Comparison of ENCODE assay signal across 26 cellular contexts in the genomic region with DNA sequence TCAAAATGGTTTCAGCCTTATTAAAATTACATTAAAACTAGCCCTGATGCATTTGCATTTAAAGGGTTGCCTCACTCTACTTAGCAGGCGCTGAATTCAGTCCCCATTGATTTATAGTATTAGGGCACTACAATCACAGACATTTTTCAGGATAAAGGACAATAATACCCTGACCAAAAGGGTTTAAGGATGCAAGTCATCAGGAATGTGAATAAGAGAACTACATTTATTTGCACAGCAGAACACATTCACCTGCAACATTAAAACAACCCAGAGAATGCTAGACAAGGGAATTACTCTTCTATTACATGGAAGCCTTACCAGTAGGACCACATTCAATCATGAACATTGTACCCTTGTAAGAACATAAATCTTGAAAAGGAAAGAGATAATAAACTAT.
"Had no signal": no experiment of that assay in that cellular context is flagged by ENCODE, and none has a peak within 500 bp of the region (broad histone marks: within the 10 kb centered on the region; RNA-seq: fewer than 3 reads in every experiment).

No MANE protein-coding gene starts in this region.

- H3K9me3 ChIP-seq: Peyer's patch had no signal

- H3K36me3 Mint-ChIP-seq: activated naive CD8-positive, alpha-beta T cell; T-cell had no signal

- H3K4me3 ChIP-seq: cardiac muscle cell, Peyer's patch, SK-N-MC had no signal

- H3K4me3 Mint-ChIP-seq: activated B cell treated with CpG ODN at 0.5 μM for 24 hours; activated CD4-positive, alpha-beta T cell treated with anti-CD3 and anti-CD28 coated beads, Interleukin-2, amount 10 ng/mL, durations not matched to agents 24 days and 14 days; activated naive CD4-positive, alpha-beta T cell treated with anti-CD3 and anti-CD28 coated beads for 36 hours; activated naive CD8-positive, alpha-beta T cell; activated T-helper 17 cell treated with anti-CD3 and anti-CD28 coated beads, Interleukin-2, amount 50 U/mL, for 72 hours; T-cell had no signal

- H3K27ac Mint-ChIP-seq: activated B cell treated with CpG ODN at 0.5 μM for 24 hours; activated CD4-positive, alpha-beta T cell treated with anti-CD3 and anti-CD28 coated beads, Interleukin-2, amount 10 ng/mL, durations not matched to agents 24 days and 14 days; activated naive CD4-positive, alpha-beta T cell treated with anti-CD3 and anti-CD28 coated beads for 36 hours; activated naive CD8-positive, alpha-beta T cell; activated T-helper 17 cell treated with anti-CD3 and anti-CD28 coated beads, Interleukin-2, amount 50 U/mL, for 72 hours; T-cell had no signal

- DNase-seq: activated B cell treated with CpG ODN at 0.5 μM for 24 hours; activated CD4-positive, alpha-beta T cell treated with anti-CD3 and anti-CD28 coated beads for 1 hour; activated CD4-positive, alpha-beta T cell treated with anti-CD3 and anti-CD28 coated beads, Interleukin-2, amount 10 ng/mL, durations not matched to agents 24 days and 14 days; activated CD4-positive, alpha-beta T cell treated with anti-CD3 and anti-CD28 coated beads, Interleukin-2, amount 50 U/mL, for 48 hours; activated CD8-positive, alpha-beta memory T cell treated with anti-CD3 and anti-CD28 coated beads for 24 hours; activated gamma-delta T cell; activated naive CD4-positive, alpha-beta T cell treated with anti-CD3 and anti-CD28 coated beads for 36 hours; activated T-cell treated with anti-CD3 and anti-CD28 coated beads for 4 hours; activated T-cell treated with anti-CD3 and anti-CD28 coated beads, Interleukin-2, amount 50 U/mL, for 48 hours; amygdala; brain microvascular endothelial cell; NCI-H146; NCI-H187 treated with DMSO at 0.1 percent for 48 hours; NCI-H2081 treated with DMSO at 0.1 percent for 48 hours; NCI-H2171; NCI-H226; NK-92 treated with Interleukin-12 subunit alpha and Interleukin-12 subunit beta, amount 100 ng/mL, for 24 hours; Peyer's patch; SHP77 treated with DMSO at 0.1 percent for 48 hours; T-cell; T-helper 2 cell; T1000 had no signal

- H3K36me3 ChIP-seq: brain microvascular endothelial cell, cardiac muscle cell, Peyer's patch had no signal

- H3K27me3 Mint-ChIP-seq: activated B cell treated with CpG ODN at 0.5 μM for 24 hours had no signal

- H3K9me3 Mint-ChIP-seq: activated B cell treated with CpG ODN at 0.5 μM for 24 hours; activated naive CD4-positive, alpha-beta T cell treated with anti-CD3 and anti-CD28 coated beads for 36 hours; activated T-helper 17 cell treated with anti-CD3 and anti-CD28 coated beads, Interleukin-2, amount 50 U/mL, for 72 hours; T-cell had no signal

- H3K27me3 ChIP-seq: brain microvascular endothelial cell, cardiac muscle cell, Peyer's patch had no signal

- H3K27ac ChIP-seq: brain microvascular endothelial cell, cardiac muscle cell, Peyer's patch, SK-N-MC had no signal
